ENCODE assay signal across 8 cellular contexts in the genomic region with DNA sequence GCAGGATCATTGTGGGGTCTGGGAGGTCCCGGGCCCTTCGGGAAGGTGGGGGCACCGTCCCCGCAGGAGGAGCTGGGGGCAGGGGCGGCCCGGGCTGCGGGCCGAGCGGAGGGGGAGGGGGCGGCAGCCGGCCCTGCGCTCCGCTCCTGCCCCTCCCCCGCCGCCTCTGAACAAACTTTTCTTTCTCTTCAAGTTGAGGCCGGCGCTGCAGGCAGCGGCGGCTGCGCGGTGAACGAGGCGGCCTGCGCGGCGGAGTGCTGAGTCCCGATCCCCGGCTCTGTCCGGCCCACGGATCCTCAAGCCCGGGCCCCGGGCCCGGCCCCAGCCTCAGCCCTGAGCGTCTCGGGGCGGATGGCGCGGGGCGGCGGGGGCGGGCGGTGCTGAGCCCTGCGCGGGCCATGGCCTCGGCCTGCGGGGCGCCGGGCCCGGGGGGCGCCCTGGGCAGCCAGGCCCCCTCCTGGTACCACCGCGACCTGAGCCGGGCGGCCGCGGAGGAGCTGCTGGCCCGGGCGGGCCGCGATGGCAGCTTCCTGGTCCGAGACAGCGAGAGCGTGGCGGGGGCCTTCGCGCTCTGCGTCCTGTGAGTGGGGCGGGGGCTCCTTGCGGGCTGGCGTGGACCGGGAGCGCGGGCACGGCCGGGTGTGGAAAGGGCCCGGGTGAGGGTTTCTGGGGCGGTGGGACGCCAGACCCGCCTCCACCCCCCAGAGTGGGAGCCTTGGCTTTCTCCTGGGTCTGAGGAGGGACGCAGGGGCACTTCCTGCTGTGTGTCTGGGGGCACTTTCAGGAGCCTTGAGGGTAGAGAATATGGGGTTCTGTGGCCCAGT. TPM values are rescaled to one million over a fixed set of nuclear protein-coding genes. Genes with fewer than 3 reads are reported as not detected.
A peak's percentile ranks its signal among the peaks of the same experiment; 100 is the strongest.
DNase-seq lines count a peak whose midpoint lies in the region; ATAC-seq and TF ChIP-seq lines count a peak whose summit lies in the region.

A gene with protein sequence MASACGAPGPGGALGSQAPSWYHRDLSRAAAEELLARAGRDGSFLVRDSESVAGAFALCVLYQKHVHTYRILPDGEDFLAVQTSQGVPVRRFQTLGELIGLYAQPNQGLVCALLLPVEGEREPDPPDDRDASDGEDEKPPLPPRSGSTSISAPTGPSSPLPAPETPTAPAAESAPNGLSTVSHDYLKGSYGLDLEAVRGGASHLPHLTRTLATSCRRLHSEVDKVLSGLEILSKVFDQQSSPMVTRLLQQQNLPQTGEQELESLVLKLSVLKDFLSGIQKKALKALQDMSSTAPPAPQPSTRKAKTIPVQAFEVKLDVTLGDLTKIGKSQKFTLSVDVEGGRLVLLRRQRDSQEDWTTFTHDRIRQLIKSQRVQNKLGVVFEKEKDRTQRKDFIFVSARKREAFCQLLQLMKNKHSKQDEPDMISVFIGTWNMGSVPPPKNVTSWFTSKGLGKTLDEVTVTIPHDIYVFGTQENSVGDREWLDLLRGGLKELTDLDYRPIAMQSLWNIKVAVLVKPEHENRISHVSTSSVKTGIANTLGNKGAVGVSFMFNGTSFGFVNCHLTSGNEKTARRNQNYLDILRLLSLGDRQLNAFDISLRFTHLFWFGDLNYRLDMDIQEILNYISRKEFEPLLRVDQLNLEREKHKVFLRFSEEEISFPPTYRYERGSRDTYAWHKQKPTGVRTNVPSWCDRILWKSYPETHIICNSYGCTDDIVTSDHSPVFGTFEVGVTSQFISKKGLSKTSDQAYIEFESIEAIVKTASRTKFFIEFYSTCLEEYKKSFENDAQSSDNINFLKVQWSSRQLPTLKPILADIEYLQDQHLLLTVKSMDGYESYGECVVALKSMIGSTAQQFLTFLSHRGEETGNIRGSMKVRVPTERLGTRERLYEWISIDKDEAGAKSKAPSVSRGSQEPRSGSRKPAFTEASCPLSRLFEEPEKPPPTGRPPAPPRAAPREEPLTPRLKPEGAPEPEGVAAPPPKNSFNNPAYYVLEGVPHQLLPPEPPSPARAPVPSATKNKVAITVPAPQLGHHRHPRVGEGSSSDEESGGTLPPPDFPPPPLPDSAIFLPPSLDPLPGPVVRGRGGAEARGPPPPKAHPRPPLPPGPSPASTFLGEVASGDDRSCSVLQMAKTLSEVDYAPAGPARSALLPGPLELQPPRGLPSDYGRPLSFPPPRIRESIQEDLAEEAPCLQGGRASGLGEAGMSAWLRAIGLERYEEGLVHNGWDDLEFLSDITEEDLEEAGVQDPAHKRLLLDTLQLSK (plus strand): TSS at position 181 of the 824 bp plus-strand sequence. CDS start 218 bp downstream, at position 399.

- POLR2A ChIA-PET in activated CD4-positive, alpha-beta memory T cell treated with anti-CD3 and anti-CD28 coated beads, Interleukin-2, amount 10 ng/mL, durations not matched to agents 7 days and 5 days (lab: Charles Lee) = interaction anchor here (1.0 to 2.6 kb wide), 15 partner anchors 11 to 209 kb away, joined by 3 to 9 read pairs (median 4); a partner anchor contains a TSS

- intact Hi-C loops in CD14-positive monocyte (cut with micrococcal nuclease) (loop anchor here (5.0 to 10.0 kb wide), 3 partner anchors 42 to 120 kb away; a partner anchor contains a TSS), mucosa of descending colon (cut with DNase I, micrococcal nuclease) (no loop called here)

- H3K27ac Mint-ChIP-seq in CD14-positive monocyte = peak within 1 kb of the TSS; percentile 89 to 96 (median 94)
- H3K27ac Mint-ChIP-seq in activated CD4-positive, alpha-beta memory T cell treated with anti-CD3 and anti-CD28 coated beads, Interleukin-2, amount 10 ng/mL, durations not matched to agents 7 days and 5 days = peak within 1 kb of the TSS; percentile 92

- H3K27me3 Mint-ChIP-seq in CD14-positive monocyte (ENCODE audit: low read depth in 3 of 3) = peaks cover 0 to 2% (median 0%) of the 10 kb centered on the region in 3 donors
- no peaks in the 10 kb centered on the region for H3K27me3 Mint-ChIP-seq in activated CD4-positive, alpha-beta memory T cell treated with anti-CD3 and anti-CD28 coated beads, Interleukin-2, amount 10 ng/mL, durations not matched to agents 7 days and 5 days

- H3K4me3 Mint-ChIP-seq in CD14-positive monocyte = peak within 1 kb of the TSS; percentile 96 to 97
- peak within 1 kb of the TSS; percentile 98 for H3K4me3 Mint-ChIP-seq in activated CD4-positive, alpha-beta memory T cell treated with anti-CD3 and anti-CD28 coated beads, Interleukin-2, amount 10 ng/mL, durations not matched to agents 7 days and 5 days

- DNase-seq in CD14-positive monocyte (ENCODE audit: low spot score) (no peak), HK-2 (ENCODE audit: unreplicated experiment) (peak; percentile 27), epithelial cell of esophagus (ENCODE audit: low read depth) (peak; percentile 50), mucosa of descending colon (peak; percentile 73 to 77 (median 76)), substantia nigra (lab: John Stamatoyannopoulos, UW) (peak in 25 of 49 donors; percentile 16 to 67 (median 52)), cortex of kidney (lab: John Stamatoyannopoulos, UW) (no peak)
- DNase-seq in activated CD4-positive, alpha-beta memory T cell treated with anti-CD3 and anti-CD28 coated beads, Interleukin-2, amount 10 ng/mL, durations not matched to agents 7 days and 5 days = peak; percentile 55

- no peaks in the 10 kb centered on the region for H3K9me3 ChIP-seq in mucosa of descending colon

- H3K36me3 Mint-ChIP-seq in CD14-positive monocyte = peaks cover 27 to 38% of the 10 kb centered on the region in 2 donors
- H3K36me3 Mint-ChIP-seq in activated CD4-positive, alpha-beta memory T cell treated with anti-CD3 and anti-CD28 coated beads, Interleukin-2, amount 10 ng/mL, durations not matched to agents 7 days and 5 days (ENCODE audit: low read depth) = peaks cover 19% of the 10 kb centered on the region

- H3K9me3 Mint-ChIP-seq in CD14-positive monocyte = no peaks in the 10 kb centered on the region
- H3K9me3 Mint-ChIP-seq in activated CD4-positive, alpha-beta memory T cell treated with anti-CD3 and anti-CD28 coated beads, Interleukin-2, amount 10 ng/mL, durations not matched to agents 7 days and 5 days = no peaks in the 10 kb centered on the region

- H3K4me1 ChIP-seq in mucosa of descending colon (ENCODE audit: low read depth) = peaks cover 15% of the 10 kb centered on the region

- peak within 1 kb of the TSS; percentile 89 for H3K27ac ChIP-seq in substantia nigra (ENCODE audit: low read depth, low read length, poor library complexity, severe bottlenecking)

- CTCF ChIA-PET in activated CD4-positive, alpha-beta memory T cell treated with anti-CD3 and anti-CD28 coated beads, Interleukin-2, amount 10 ng/mL, durations not matched to agents 7 days and 5 days (lab: Charles Lee) = interaction anchor here (0.6 to 3.2 kb wide), 4 partner anchors 13 to 206 kb away, joined by 3 to 14 read pairs (median 6); no protein-coding TSS in a partner anchor

- ATAC-seq in mucosa of descending colon (peak; percentile 9), GM18498 (IDR thresholded peaks at IDR 0.05; ENCODE audit: unreplicated experiment) (no peak)

- peaks cover 49% of the 10 kb centered on the region for H3K4me1 Mint-ChIP-seq in CD14-positive monocyte
- peaks cover 25% of the 10 kb centered on the region for H3K4me1 Mint-ChIP-seq in activated CD4-positive, alpha-beta memory T cell treated with anti-CD3 and anti-CD28 coated beads, Interleukin-2, amount 10 ng/mL, durations not matched to agents 7 days and 5 days

- TF ChIP-seq CTCF in CD14-positive monocyte (IDR thresholded peaks at IDR 0.05) (no peak), epithelial cell of esophagus (IDR thresholded peaks at IDR 0.05; ENCODE audit: insufficient read depth, low read depth, low read length, missing control alignments) (no peak), mucosa of descending colon (IDR thresholded peaks at IDR 0.05) (no peak)

- H3K4me3 ChIP-seq in epithelial cell of esophagus (ENCODE audit: low read length) (peak within 1 kb of the TSS; percentile 92), mucosa of descending colon (peak within 1 kb of the TSS; percentile 77)

- peaks cover 1% of the 10 kb centered on the region for H3K36me3 ChIP-seq in mucosa of descending colon (ENCODE audit: low read depth)

RNA-seq across cellular contexts. Expression of the gene that starts here (rescaled TPM):
- 10 to 100 TPM; 11.8 to 12.6 TPM for polyA plus RNA-seq in CD14-positive monocyte
- total RNA-seq in activated CD4-positive, alpha-beta memory T cell treated with anti-CD3 and anti-CD28 coated beads, Interleukin-2, amount 10 ng/mL, durations not matched to agents 7 days and 5 days = 100 to 1,000 TPM; 138 to 153 TPM
- total RNA-seq in mucosa of descending colon = 100 to 1,000 TPM; 122 to 205 (median 151) TPM

Comparison
In these comparisons a context has a peak if more than half of its experiments do, and no peak if none do; other contexts are left out.
1. DNase-seq: peak in HK-2 (single experiment), activated CD4-positive, alpha-beta memory T cell treated with anti-CD3 and anti-CD28 coated beads, Interleukin-2, amount 10 ng/mL, durations not matched to agents 7 days and 5 days (single experiment), epithelial cell of esophagus (single experiment), mucosa of descending colon (3 of 3) and substantia nigra (25 of 49); none in CD14-positive monocyte (single experiment) and cortex of kidney (single experiment).
2. intact Hi-C loops: an anchor here in CD14-positive monocyte (5.0 to 10.0 kb wide); none called in mucosa of descending colon.